In the genomic region with DNA sequence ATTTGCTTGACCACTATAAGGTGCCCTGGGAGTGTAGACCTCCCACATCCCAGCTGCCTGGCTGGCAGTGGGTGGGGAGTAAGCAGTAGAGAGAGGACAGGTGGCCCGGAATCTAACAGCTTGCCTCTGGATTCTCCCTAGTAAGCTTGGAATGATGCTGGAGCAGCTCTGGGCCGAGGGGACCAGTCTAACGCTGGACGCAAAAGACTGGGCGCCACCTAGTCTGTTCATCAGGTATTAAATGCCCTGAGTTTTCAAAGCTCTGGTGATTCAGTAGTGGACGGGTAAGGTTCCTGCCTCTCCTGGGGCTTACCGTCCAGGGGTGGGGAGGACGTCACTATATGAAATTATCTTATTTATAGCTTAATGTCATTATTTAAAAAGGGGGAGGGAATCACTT, we compare ENCODE assay signal across 1 cellular context.
TF ChIP-seq lines count a peak whose summit lies in the region.

No MANE protein-coding gene starts in this region.

TF ChIP-seq in WTC11, 78 proteins besides CTCF, POLR2A, EP300 and RAD21 (continued from another document):
- TF ChIP-seq, protein P1, sequence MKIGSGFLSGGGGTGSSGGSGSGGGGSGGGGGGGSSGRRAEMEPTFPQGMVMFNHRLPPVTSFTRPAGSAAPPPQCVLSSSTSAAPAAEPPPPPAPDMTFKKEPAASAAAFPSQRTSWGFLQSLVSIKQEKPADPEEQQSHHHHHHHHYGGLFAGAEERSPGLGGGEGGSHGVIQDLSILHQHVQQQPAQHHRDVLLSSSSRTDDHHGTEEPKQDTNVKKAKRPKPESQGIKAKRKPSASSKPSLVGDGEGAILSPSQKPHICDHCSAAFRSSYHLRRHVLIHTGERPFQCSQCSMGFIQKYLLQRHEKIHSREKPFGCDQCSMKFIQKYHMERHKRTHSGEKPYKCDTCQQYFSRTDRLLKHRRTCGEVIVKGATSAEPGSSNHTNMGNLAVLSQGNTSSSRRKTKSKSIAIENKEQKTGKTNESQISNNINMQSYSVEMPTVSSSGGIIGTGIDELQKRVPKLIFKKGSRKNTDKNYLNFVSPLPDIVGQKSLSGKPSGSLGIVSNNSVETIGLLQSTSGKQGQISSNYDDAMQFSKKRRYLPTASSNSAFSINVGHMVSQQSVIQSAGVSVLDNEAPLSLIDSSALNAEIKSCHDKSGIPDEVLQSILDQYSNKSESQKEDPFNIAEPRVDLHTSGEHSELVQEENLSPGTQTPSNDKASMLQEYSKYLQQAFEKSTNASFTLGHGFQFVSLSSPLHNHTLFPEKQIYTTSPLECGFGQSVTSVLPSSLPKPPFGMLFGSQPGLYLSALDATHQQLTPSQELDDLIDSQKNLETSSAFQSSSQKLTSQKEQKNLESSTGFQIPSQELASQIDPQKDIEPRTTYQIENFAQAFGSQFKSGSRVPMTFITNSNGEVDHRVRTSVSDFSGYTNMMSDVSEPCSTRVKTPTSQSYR (CRISPR knock-in tag; IDR thresholded peaks at IDR 0.05) = no peak
- TF ChIP-seq OVOL2 (CRISPR knock-in tag; IDR thresholded peaks at IDR 0.05; ENCODE audit: borderline replicate concordance) (no peak), NR2C2 (CRISPR knock-in tag; IDR thresholded peaks at IDR 0.05) (no peak), ZNF138 (CRISPR knock-in tag; conservative IDR thresholded peaks at IDR 0.05) (no peak), CREB1 (CRISPR knock-in tag; IDR thresholded peaks at IDR 0.05) (no peak), NFYB (CRISPR knock-in tag; conservative IDR thresholded peaks at IDR 0.05; ENCODE audit: low read depth) (no peak), TEAD4 (CRISPR knock-in tag; IDR thresholded peaks at IDR 0.05) (no peak), MYBL2 (CRISPR knock-in tag; IDR thresholded peaks at IDR 0.05) (no peak), ZNF317 (CRISPR knock-in tag; IDR thresholded peaks at IDR 0.05; ENCODE audit: borderline replicate concordance, low read depth) (no peak), ZNF416 (CRISPR knock-in tag; IDR thresholded peaks at IDR 0.05) (no peak)
- TF ChIP-seq, protein P2, sequence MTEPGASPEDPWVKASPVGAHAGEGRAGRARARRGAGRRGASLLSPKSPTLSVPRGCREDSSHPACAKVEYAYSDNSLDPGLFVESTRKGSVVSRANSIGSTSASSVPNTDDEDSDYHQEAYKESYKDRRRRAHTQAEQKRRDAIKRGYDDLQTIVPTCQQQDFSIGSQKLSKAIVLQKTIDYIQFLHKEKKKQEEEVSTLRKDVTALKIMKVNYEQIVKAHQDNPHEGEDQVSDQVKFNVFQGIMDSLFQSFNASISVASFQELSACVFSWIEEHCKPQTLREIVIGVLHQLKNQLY (CRISPR knock-in tag; IDR thresholded peaks at IDR 0.05) = no peak
- TF ChIP-seq, protein P3, sequence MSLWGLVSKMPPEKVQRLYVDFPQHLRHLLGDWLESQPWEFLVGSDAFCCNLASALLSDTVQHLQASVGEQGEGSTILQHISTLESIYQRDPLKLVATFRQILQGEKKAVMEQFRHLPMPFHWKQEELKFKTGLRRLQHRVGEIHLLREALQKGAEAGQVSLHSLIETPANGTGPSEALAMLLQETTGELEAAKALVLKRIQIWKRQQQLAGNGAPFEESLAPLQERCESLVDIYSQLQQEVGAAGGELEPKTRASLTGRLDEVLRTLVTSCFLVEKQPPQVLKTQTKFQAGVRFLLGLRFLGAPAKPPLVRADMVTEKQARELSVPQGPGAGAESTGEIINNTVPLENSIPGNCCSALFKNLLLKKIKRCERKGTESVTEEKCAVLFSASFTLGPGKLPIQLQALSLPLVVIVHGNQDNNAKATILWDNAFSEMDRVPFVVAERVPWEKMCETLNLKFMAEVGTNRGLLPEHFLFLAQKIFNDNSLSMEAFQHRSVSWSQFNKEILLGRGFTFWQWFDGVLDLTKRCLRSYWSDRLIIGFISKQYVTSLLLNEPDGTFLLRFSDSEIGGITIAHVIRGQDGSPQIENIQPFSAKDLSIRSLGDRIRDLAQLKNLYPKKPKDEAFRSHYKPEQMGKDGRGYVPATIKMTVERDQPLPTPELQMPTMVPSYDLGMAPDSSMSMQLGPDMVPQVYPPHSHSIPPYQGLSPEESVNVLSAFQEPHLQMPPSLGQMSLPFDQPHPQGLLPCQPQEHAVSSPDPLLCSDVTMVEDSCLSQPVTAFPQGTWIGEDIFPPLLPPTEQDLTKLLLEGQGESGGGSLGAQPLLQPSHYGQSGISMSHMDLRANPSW (CRISPR knock-in tag; conservative IDR thresholded peaks at IDR 0.05; ENCODE audit: low read depth) = no peak
- TF ChIP-seq, protein P4, sequence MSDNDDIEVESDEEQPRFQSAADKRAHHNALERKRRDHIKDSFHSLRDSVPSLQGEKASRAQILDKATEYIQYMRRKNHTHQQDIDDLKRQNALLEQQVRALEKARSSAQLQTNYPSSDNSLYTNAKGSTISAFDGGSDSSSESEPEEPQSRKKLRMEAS (CRISPR knock-in tag; IDR thresholded peaks at IDR 0.05) = no peak
- TF ChIP-seq, protein P5, sequence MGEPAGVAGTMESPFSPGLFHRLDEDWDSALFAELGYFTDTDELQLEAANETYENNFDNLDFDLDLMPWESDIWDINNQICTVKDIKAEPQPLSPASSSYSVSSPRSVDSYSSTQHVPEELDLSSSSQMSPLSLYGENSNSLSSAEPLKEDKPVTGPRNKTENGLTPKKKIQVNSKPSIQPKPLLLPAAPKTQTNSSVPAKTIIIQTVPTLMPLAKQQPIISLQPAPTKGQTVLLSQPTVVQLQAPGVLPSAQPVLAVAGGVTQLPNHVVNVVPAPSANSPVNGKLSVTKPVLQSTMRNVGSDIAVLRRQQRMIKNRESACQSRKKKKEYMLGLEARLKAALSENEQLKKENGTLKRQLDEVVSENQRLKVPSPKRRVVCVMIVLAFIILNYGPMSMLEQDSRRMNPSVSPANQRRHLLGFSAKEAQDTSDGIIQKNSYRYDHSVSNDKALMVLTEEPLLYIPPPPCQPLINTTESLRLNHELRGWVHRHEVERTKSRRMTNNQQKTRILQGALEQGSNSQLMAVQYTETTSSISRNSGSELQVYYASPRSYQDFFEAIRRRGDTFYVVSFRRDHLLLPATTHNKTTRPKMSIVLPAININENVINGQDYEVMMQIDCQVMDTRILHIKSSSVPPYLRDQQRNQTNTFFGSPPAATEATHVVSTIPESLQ (CRISPR knock-in tag; IDR thresholded peaks at IDR 0.05) = no peak
- TF ChIP-seq, protein P6, sequence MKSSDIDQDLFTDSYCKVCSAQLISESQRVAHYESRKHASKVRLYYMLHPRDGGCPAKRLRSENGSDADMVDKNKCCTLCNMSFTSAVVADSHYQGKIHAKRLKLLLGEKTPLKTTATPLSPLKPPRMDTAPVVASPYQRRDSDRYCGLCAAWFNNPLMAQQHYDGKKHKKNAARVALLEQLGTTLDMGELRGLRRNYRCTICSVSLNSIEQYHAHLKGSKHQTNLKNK (CRISPR knock-in tag; IDR thresholded peaks at IDR 0.05) = no peak
TF ChIP-seq in WTC11: peak in this region for 0.
